ENCODE assay signal across 8 cellular contexts in genomic region chr7:786472-787255, GRCh38. TPM values are rescaled to one million over a fixed set of nuclear protein-coding genes. Genes with fewer than 3 reads are reported as not detected.
DNase-seq lines count a peak whose midpoint lies in the region; TF ChIP-seq lines count a peak whose summit lies in the region.

No MANE protein-coding gene starts in this region.

- H3K4me3 ChIP-seq in GM12875 (ENCODE audit: low read depth, low read length): no peak overlapping the region

- DNase-seq in A172 (ENCODE audit: low spot score) (peak; percentile 59), NCI-H69 (lab: John Stamatoyannopoulos, UW) (peak; percentile 78), erythroblast (lab: John Stamatoyannopoulos, UW) (peak; percentile 44 to 72), neural crest cell (ENCODE audit: low read depth, low spot score) (peak; percentile 66), superior temporal gyrus (ENCODE audit: extremely low spot score) (peak; percentile 73), SKM-1 treated with dmso at 0.1 percent for 144 hours (lab: John Stamatoyannopoulos, UW; ENCODE audit: unreplicated experiment) (no peak)
- peak; percentile 87 for DNase-seq in activated CD8-positive, alpha-beta memory T cell treated with anti-CD3 and anti-CD28 coated beads, Interleukin-2, amount 50 U/mL, for 48 hours

- TF ChIP-seq CTCF in GM12875 (IDR thresholded peaks at IDR 0.05; ENCODE audit: borderline replicate concordance, insufficient read depth, low read depth, low read length): peak; percentile 79; the same call in 1 of the 2 replicates
- TF ChIP-seq CTCF in neural crest cell (conservative IDR thresholded peaks at IDR 0.05): peak; percentile 73

- no peaks in the 10 kb centered on the region for H3K4me1 Mint-ChIP-seq in neural crest cell

- no peak overlapping the region for H3K27ac Mint-ChIP-seq in neural crest cell (ENCODE audit: unreplicated experiment)

- TF ChIP-seq POLR2A in erythroblast (IDR thresholded peaks at IDR 0.05; ENCODE audit: low read length): no peak

- peaks cover 34% of the 10 kb centered on the region for H3K36me3 Mint-ChIP-seq in neural crest cell (ENCODE audit: low read depth)

- H3K4me3 Mint-ChIP-seq in neural crest cell: no peak overlapping the region

- no peaks in the 10 kb centered on the region for H3K27me3 Mint-ChIP-seq in neural crest cell (ENCODE audit: low read depth)

- H3K9me3 Mint-ChIP-seq in neural crest cell: peaks cover 2% of the 10 kb centered on the region

RNA-seq across cellular contexts. Expression of gene SUN1, which starts 45.6 kb away (rescaled TPM):
- total RNA-seq in A172 (2014; rRNA removed; shearing (Covaris generic)): 103 and 123 TPM in 2 replicates
- 99.9 and 101 TPM in 2 replicates for total RNA-seq in neural crest cell

RNA-seq across cellular contexts. Expression of gene PRKAR1B, which starts 59.6 kb away (rescaled TPM):
- total RNA-seq in A172 (2014; rRNA removed; shearing (Covaris generic)): 31.0 and 31.3 TPM in 2 replicates
- 8.1 and 9.5 TPM in 2 replicates for total RNA-seq in neural crest cell
